ENCODE assay signal across 18 cellular contexts in genomic region chr1:90295534-90295933, GRCh38.
DNase-seq lines count a peak whose midpoint lies in the region; ATAC-seq and TF ChIP-seq lines count a peak whose summit lies in the region.
"Had no signal": no experiment of that assay in that cellular context is flagged by ENCODE, and none has a peak within 500 bp of the region (broad histone marks: within the 10 kb centered on the region; RNA-seq: fewer than 3 reads in every experiment).

No MANE protein-coding gene starts in this region.

- H3K9me3 ChIP-seq in BLaER1: no peaks in the 10 kb centered on the region
- no peaks in the 10 kb centered on the region for H3K9me3 ChIP-seq in Loucy (ENCODE audit: insufficient read depth, low read depth, low read length)
- H3K9me3 ChIP-seq in endodermal cell (ENCODE audit: control insufficient read depth, low read length): no peaks in the 10 kb centered on the region
- H3K9me3 ChIP-seq: Caco-2 had no signal

- no peak for ATAC-seq in HG02798 (IDR thresholded peaks at IDR 0.05; ENCODE audit: poor library complexity, unreplicated experiment)
- ATAC-seq in stimulated activated effector memory CD8-positive, alpha-beta T cell treated with anti-CD3 and anti-CD28 coated beads, Interleukin-12 subunit alpha, Interleukin-12 subunit beta, amount 100 ng/mL, for 72 hours: no peak
- ATAC-seq: GM12878, K562 had no signal

- no peak overlapping the region for H3K9ac ChIP-seq in BLaER1
- no peak overlapping the region for H3K9ac ChIP-seq in Loucy (ENCODE audit: low read depth, low read length, poor library complexity, severe bottlenecking)
- no peak overlapping the region for H3K9ac ChIP-seq in endodermal cell (ENCODE audit: extremely low read depth, low read length, poor library complexity, severe bottlenecking)

- H3K36me3 Mint-ChIP-seq in endodermal cell (ENCODE audit: low read depth): no peaks in the 10 kb centered on the region
- no peaks in the 10 kb centered on the region for H3K36me3 Mint-ChIP-seq in stimulated activated effector memory CD8-positive, alpha-beta T cell treated with anti-CD3 and anti-CD28 coated beads, Interleukin-12 subunit alpha, Interleukin-12 subunit beta, amount 100 ng/mL, for 72 hours

- no peaks in the 10 kb centered on the region for H3F3A ChIP-seq in Loucy (ENCODE audit: low read depth)

- 83 to 100% methylated on average over 1 to 2 of the region's 2 CpGs for WGBS in endodermal cell (ENCODE audit: insufficient coverage in 1 of 2, insufficient read length in 1 of 2), 2 experiments

- H4K20me1 ChIP-seq in BLaER1 (no peaks in the 10 kb centered on the region), Loucy (ENCODE audit: insufficient read depth, low read length, poor library complexity, severe bottlenecking) (no peaks in the 10 kb centered on the region)

- H3K27ac ChIP-seq in BLaER1 (no peak overlapping the region), endodermal cell (ENCODE audit: low read depth, low read length) (no peak overlapping the region)
- H3K27ac ChIP-seq: C4-2B had no signal

- no peaks in the 10 kb centered on the region for H3K27me3 Mint-ChIP-seq in endodermal cell (ENCODE audit: insufficient read depth)
- H3K27me3 Mint-ChIP-seq: B cell had no signal

- no peaks in the 10 kb centered on the region for H3K36me3 ChIP-seq in BLaER1
- no peaks in the 10 kb centered on the region for H3K36me3 ChIP-seq in Loucy (ENCODE audit: insufficient read depth, low read length)
- H3K36me3 ChIP-seq in endodermal cell (ENCODE audit: control insufficient read depth, insufficient read depth, low read length): no peaks in the 10 kb centered on the region

- no peak overlapping the region for H3K27ac Mint-ChIP-seq in endodermal cell
- no peak overlapping the region for H3K27ac Mint-ChIP-seq in stimulated activated effector memory CD8-positive, alpha-beta T cell treated with anti-CD3 and anti-CD28 coated beads, Interleukin-12 subunit alpha, Interleukin-12 subunit beta, amount 100 ng/mL, for 72 hours
- H3K27ac Mint-ChIP-seq: B cell; CD4-positive, alpha-beta T cell had no signal

- 0 out of 2 replicates have a peak overlapping the region, but pooled peaks have one; percentile 41 for H2AFZ ChIP-seq in Loucy (ENCODE audit: low read length)

- no peaks in the 10 kb centered on the region for H3K79me2 ChIP-seq in Loucy (ENCODE audit: insufficient read depth, low read length)

- DNase-seq in endodermal cell: no peak
- peak; percentile 9 for DNase-seq in stromal cell of bone marrow (ENCODE audit: low read depth)
- no peak for DNase-seq in posterior cingulate gyrus
- DNase-seq in stimulated activated effector memory CD8-positive, alpha-beta T cell treated with anti-CD3 and anti-CD28 coated beads, Interleukin-12 subunit alpha, Interleukin-12 subunit beta, amount 100 ng/mL, for 72 hours (ENCODE audit: low spot score in 2 of 2): no peak
- DNase-seq: 8988T; Caco-2; CD4-positive, alpha-beta T cell; DMS153; DMS79; HCEC 1CT; IMR-90 had no signal

- H3K27me3 ChIP-seq in BLaER1 (no peaks in the 10 kb centered on the region), Loucy (ENCODE audit: insufficient read depth, low read length, poor library complexity, severe bottlenecking) (no peaks in the 10 kb centered on the region), endodermal cell (ENCODE audit: control insufficient read depth, insufficient read depth, low read length, poor library complexity, severe bottlenecking) (no peaks in the 10 kb centered on the region)

- H3K4me2 ChIP-seq in BLaER1: peak overlapping the region; percentile 39
- H3K4me2 ChIP-seq in Loucy (ENCODE audit: low read depth, low read length, poor library complexity, severe bottlenecking): peak overlapping the region; percentile 15

- peaks cover 15% of the 10 kb centered on the region for H3K4me1 ChIP-seq in BLaER1
- H3K4me1 ChIP-seq in Loucy (ENCODE audit: insufficient read depth, low read length, poor library complexity, severe bottlenecking): no peaks in the 10 kb centered on the region
- H3K4me1 ChIP-seq in endodermal cell (ENCODE audit: control insufficient read depth, insufficient read depth, low read length): no peaks in the 10 kb centered on the region
- H3K4me1 ChIP-seq: Caco-2 had no signal

- no peaks in the 10 kb centered on the region for H3K9me2 ChIP-seq in Loucy (replicated peaks; ENCODE audit: low read depth, low read length)

- H3K4me1 Mint-ChIP-seq in endodermal cell: peaks cover 4% of the 10 kb centered on the region
- H3K4me1 Mint-ChIP-seq in stimulated activated effector memory CD8-positive, alpha-beta T cell treated with anti-CD3 and anti-CD28 coated beads, Interleukin-12 subunit alpha, Interleukin-12 subunit beta, amount 100 ng/mL, for 72 hours: no peaks in the 10 kb centered on the region
- H3K4me1 Mint-ChIP-seq: B cell had no signal

- intact Hi-C loops in posterior cingulate gyrus (cut with DNase I): no loop called here

- TF ChIP-seq CTCF in Loucy (conservative IDR thresholded peaks at IDR 0.05; ENCODE audit: low read length) (no peak), endodermal cell (conservative IDR thresholded peaks at IDR 0.05) (peak; percentile 25)

- no peaks in the 10 kb centered on the region for H3K9me3 Mint-ChIP-seq in endodermal cell
- no peaks in the 10 kb centered on the region for H3K9me3 Mint-ChIP-seq in stimulated activated effector memory CD8-positive, alpha-beta T cell treated with anti-CD3 and anti-CD28 coated beads, Interleukin-12 subunit alpha, Interleukin-12 subunit beta, amount 100 ng/mL, for 72 hours

- H3K4me3 ChIP-seq in BLaER1: no peak overlapping the region
- H3K4me3 ChIP-seq in Loucy (ENCODE audit: low read length, poor library complexity, severe bottlenecking): no peak overlapping the region
- no peak overlapping the region for H3K4me3 ChIP-seq in endodermal cell (ENCODE audit: low read length)
- H3K4me3 ChIP-seq: GM12878, K562 had no signal

- H3K4me3 Mint-ChIP-seq in endodermal cell: no peak overlapping the region
- H3K4me3 Mint-ChIP-seq in stimulated activated effector memory CD8-positive, alpha-beta T cell treated with anti-CD3 and anti-CD28 coated beads, Interleukin-12 subunit alpha, Interleukin-12 subunit beta, amount 100 ng/mL, for 72 hours: no peak overlapping the region
- H3K4me3 Mint-ChIP-seq: B cell; CD4-positive, alpha-beta T cell had no signal
